ENCODE assay signal across 1 cellular context in the genomic region with DNA sequence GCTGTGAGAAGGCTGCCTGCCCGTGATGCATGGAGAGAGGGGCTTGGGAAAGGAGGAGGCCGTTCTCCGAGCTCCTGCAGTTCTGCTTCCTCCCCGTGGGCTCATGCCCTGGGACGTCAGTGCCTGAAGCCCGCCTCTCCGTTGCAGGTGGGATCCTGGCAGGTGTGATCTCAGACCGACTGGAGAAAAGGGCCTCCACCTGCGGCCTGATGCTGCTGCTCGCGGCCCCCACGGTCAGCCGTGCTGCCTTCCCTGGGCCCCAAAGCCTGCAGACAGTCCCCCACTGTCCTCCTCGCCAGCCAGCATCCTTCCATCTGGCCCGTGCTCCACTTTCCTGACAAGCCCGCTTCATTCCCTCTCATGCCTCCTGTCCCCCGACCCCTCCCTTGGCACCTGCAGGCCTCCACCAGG.
TF ChIP-seq lines count a peak whose summit lies in the region.

No MANE protein-coding gene starts in this region.

TF ChIP-seq in WTC11, 78 proteins besides CTCF, POLR2A, EP300 and RAD21 (continued from another document):
- TF ChIP-seq, protein P1, sequence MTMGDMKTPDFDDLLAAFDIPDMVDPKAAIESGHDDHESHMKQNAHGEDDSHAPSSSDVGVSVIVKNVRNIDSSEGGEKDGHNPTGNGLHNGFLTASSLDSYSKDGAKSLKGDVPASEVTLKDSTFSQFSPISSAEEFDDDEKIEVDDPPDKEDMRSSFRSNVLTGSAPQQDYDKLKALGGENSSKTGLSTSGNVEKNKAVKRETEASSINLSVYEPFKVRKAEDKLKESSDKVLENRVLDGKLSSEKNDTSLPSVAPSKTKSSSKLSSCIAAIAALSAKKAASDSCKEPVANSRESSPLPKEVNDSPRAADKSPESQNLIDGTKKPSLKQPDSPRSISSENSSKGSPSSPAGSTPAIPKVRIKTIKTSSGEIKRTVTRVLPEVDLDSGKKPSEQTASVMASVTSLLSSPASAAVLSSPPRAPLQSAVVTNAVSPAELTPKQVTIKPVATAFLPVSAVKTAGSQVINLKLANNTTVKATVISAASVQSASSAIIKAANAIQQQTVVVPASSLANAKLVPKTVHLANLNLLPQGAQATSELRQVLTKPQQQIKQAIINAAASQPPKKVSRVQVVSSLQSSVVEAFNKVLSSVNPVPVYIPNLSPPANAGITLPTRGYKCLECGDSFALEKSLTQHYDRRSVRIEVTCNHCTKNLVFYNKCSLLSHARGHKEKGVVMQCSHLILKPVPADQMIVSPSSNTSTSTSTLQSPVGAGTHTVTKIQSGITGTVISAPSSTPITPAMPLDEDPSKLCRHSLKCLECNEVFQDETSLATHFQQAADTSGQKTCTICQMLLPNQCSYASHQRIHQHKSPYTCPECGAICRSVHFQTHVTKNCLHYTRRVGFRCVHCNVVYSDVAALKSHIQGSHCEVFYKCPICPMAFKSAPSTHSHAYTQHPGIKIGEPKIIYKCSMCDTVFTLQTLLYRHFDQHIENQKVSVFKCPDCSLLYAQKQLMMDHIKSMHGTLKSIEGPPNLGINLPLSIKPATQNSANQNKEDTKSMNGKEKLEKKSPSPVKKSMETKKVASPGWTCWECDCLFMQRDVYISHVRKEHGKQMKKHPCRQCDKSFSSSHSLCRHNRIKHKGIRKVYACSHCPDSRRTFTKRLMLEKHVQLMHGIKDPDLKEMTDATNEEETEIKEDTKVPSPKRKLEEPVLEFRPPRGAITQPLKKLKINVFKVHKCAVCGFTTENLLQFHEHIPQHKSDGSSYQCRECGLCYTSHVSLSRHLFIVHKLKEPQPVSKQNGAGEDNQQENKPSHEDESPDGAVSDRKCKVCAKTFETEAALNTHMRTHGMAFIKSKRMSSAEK (CRISPR knock-in tag; IDR thresholded peaks at IDR 0.05; ENCODE audit: borderline replicate concordance): no peak
- TF ChIP-seq, protein P2, sequence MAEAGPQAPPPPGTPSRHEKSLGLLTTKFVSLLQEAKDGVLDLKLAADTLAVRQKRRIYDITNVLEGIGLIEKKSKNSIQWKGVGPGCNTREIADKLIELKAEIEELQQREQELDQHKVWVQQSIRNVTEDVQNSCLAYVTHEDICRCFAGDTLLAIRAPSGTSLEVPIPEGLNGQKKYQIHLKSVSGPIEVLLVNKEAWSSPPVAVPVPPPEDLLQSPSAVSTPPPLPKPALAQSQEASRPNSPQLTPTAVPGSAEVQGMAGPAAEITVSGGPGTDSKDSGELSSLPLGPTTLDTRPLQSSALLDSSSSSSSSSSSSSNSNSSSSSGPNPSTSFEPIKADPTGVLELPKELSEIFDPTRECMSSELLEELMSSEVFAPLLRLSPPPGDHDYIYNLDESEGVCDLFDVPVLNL (CRISPR knock-in tag; IDR thresholded peaks at IDR 0.05; ENCODE audit: borderline replicate concordance, low read depth): no peak
- TF ChIP-seq CREB1 (CRISPR knock-in tag; IDR thresholded peaks at IDR 0.05) (no peak), GTF2I (CRISPR knock-in tag; conservative IDR thresholded peaks at IDR 0.05) (no peak), KAT7 (CRISPR knock-in tag; IDR thresholded peaks at IDR 0.05; ENCODE audit: borderline replicate concordance) (no peak), ZNF396 (CRISPR knock-in tag; IDR thresholded peaks at IDR 0.05; ENCODE audit: borderline replicate concordance) (no peak), HMGA2 (CRISPR knock-in tag; IDR thresholded peaks at IDR 0.05) (no peak), ZNF671 (CRISPR knock-in tag; IDR thresholded peaks at IDR 0.05) (no peak), IRF2 (CRISPR knock-in tag; IDR thresholded peaks at IDR 0.05; ENCODE audit: borderline replicate concordance, low read depth) (no peak), PRRX2 (CRISPR knock-in tag; IDR thresholded peaks at IDR 0.05) (no peak)
- TF ChIP-seq, protein P3, sequence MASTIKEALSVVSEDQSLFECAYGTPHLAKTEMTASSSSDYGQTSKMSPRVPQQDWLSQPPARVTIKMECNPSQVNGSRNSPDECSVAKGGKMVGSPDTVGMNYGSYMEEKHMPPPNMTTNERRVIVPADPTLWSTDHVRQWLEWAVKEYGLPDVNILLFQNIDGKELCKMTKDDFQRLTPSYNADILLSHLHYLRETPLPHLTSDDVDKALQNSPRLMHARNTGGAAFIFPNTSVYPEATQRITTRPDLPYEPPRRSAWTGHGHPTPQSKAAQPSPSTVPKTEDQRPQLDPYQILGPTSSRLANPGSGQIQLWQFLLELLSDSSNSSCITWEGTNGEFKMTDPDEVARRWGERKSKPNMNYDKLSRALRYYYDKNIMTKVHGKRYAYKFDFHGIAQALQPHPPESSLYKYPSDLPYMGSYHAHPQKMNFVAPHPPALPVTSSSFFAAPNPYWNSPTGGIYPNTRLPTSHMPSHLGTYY (CRISPR knock-in tag; IDR thresholded peaks at IDR 0.05): no peak
- TF ChIP-seq, protein P4, sequence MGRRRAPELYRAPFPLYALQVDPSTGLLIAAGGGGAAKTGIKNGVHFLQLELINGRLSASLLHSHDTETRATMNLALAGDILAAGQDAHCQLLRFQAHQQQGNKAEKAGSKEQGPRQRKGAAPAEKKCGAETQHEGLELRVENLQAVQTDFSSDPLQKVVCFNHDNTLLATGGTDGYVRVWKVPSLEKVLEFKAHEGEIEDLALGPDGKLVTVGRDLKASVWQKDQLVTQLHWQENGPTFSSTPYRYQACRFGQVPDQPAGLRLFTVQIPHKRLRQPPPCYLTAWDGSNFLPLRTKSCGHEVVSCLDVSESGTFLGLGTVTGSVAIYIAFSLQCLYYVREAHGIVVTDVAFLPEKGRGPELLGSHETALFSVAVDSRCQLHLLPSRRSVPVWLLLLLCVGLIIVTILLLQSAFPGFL (CRISPR knock-in tag; IDR thresholded peaks at IDR 0.05; ENCODE audit: borderline replicate concordance): no peak
